In the genomic region with DNA sequence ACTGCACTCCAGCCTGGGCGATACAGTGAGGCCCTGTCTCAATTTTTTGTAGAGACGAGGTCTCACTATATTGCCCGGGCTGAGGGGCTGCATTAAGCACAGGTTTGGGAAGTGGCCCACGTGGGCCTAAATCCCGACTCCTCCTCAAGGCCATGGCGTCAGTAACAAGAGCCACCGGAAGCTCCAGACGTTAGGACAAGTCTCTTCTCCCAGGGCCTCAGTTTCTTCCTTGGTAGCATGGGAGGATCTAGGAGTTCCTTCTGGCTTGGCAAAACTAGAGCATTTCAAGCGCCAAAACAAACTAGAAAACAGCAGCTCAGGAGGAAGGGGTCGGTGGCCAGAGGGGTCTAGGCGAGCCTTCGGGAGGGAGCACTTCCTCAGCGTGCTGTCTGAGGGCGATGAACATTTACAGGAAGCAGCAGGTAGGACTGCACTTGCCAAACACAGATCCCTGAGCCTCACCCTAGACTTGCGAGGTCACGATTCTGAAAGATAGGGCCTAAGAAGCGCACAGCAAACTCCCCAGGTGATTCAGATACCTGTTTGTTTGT, we compare ENCODE assay signal across 8 cellular contexts.
DNase-seq lines count a peak whose midpoint lies in the region; ATAC-seq lines count a peak whose summit lies in the region.

No MANE protein-coding gene starts in this region.

- no peaks in the 10 kb centered on the region for H3K27me3 Mint-ChIP-seq in activated T-cell treated with anti-CD3 and anti-CD28 coated beads, Interleukin-2, amount 50 U/mL, for 24 hours
- H3K27me3 Mint-ChIP-seq in activated naive CD8-positive, alpha-beta T cell, result no peaks in the 10 kb centered on the region

- peak overlapping the region; percentile 83 for H3K27ac ChIP-seq in iPS-18a (ENCODE audit: low read length)

- peaks cover 3% of the 10 kb centered on the region for H3K4me1 ChIP-seq in iPS-18a (ENCODE audit: control insufficient read depth, low read depth, low read length)

- peak overlapping the region; percentile 90 for H3K4me3 Mint-ChIP-seq in activated T-cell treated with anti-CD3 and anti-CD28 coated beads, Interleukin-2, amount 50 U/mL, for 24 hours
- peak overlapping the region; percentile 96 for H3K4me3 Mint-ChIP-seq in activated naive CD8-positive, alpha-beta T cell

- peak overlapping the region; percentile 93 for H3K9ac ChIP-seq in iPS-18a (ENCODE audit: low read length)

- peak overlapping the region; percentile 99 for H3K27ac Mint-ChIP-seq in activated T-cell treated with anti-CD3 and anti-CD28 coated beads, Interleukin-2, amount 50 U/mL, for 24 hours
- peak overlapping the region; percentile 96 for H3K27ac Mint-ChIP-seq in activated naive CD8-positive, alpha-beta T cell

- no peaks in the 10 kb centered on the region for H3K9me3 Mint-ChIP-seq in activated T-cell treated with anti-CD3 and anti-CD28 coated beads, Interleukin-2, amount 50 U/mL, for 24 hours
- no peaks in the 10 kb centered on the region for H3K9me3 Mint-ChIP-seq in activated naive CD8-positive, alpha-beta T cell (ENCODE audit: low read depth)

- DNase-seq in activated T-cell treated with anti-CD3 and anti-CD28 coated beads, Interleukin-2, amount 50 U/mL, for 24 hours, result no peak
- no peak for DNase-seq in activated T-cell treated with anti-CD3 and anti-CD28 coated beads for 4 hours
- DNase-seq in stimulated activated naive CD4-positive, alpha-beta T cell treated with Interleukin-2 at 50 U/mL for 16 hours (lab: John Stamatoyannopoulos, UW), result peak; percentile 21
- DNase-seq in NCI-H2029 treated with DMSO at 0.1 percent for 48 hours (lab: John Stamatoyannopoulos, UW), result no peak

- no peaks in the 10 kb centered on the region for H3K27me3 ChIP-seq in iPS-18a (ENCODE audit: control insufficient read depth, insufficient read depth, low read length)

- peak; percentile 7 for ATAC-seq in HG03520 (IDR thresholded peaks at IDR 0.05; ENCODE audit: unreplicated experiment)
- no peak for ATAC-seq in HG02678 (IDR thresholded peaks at IDR 0.05; ENCODE audit: unreplicated experiment)

- H3K36me3 ChIP-seq in iPS-18a (ENCODE audit: control insufficient read depth, low read depth, low read length), result peaks cover 66% of the 10 kb centered on the region

- peaks cover 66% of the 10 kb centered on the region for H3K4me1 Mint-ChIP-seq in activated T-cell treated with anti-CD3 and anti-CD28 coated beads, Interleukin-2, amount 50 U/mL, for 24 hours (ENCODE audit: low read depth)
- peaks cover 59% of the 10 kb centered on the region for H3K4me1 Mint-ChIP-seq in activated naive CD8-positive, alpha-beta T cell (ENCODE audit: low read depth)

- peaks cover 99% of the 10 kb centered on the region for H3K36me3 Mint-ChIP-seq in activated T-cell treated with anti-CD3 and anti-CD28 coated beads, Interleukin-2, amount 50 U/mL, for 24 hours (ENCODE audit: low read depth)
- H3K36me3 Mint-ChIP-seq in activated naive CD8-positive, alpha-beta T cell, result peaks cover 22% of the 10 kb centered on the region

- no peaks in the 10 kb centered on the region for H3K9me3 ChIP-seq in iPS-18a (ENCODE audit: control insufficient read depth, low read depth, low read length)

- H3K4me3 ChIP-seq in iPS-18a (ENCODE audit: low read length), result peak overlapping the region; percentile 74
